In the genomic region with DNA sequence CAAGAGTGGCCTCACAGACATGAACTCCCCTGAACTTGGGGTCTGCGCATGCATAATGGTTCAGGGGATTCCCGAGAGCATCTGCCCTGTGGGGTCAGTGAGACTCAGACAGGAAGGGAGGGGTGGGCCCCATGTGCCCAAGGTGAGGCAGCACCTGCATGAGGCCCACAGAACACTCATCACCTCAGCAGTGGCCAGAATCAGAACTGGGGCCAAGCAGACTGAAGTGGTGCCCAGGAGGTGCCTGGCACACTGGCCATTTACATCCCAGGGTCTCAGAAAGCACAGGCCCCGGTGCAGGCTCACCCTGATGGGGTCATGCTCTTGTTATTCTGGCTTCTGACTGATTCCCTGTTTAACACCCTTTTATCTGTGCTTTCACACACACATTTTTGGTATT, we compare ENCODE assay signal across 8 cellular contexts.
DNase-seq lines count a peak whose midpoint lies in the region; ATAC-seq, FAIRE-seq and TF ChIP-seq lines count a peak whose summit lies in the region.
"Not testable (repeated sequence)": the region's sequence is repeated elsewhere in the genome, so short reads cannot be mapped to it uniquely, and the experiment has no call there.

No MANE protein-coding gene starts in this region.

- ATAC-seq in A549 (peak; percentile 31 to 36; a peak in 3 of 6 replicates), right cardiac atrium (peak in 1 of 2 donors; percentile 20)
- ATAC-seq in natural killer cell treated with Interleukin-12 subunit alpha and Interleukin-12 subunit beta and Interleukin-15 and Interleukin-18, amount 100 ng/mL, for 72 hours: not testable (repeated sequence)

- intact Hi-C loops in breast epithelium (cut with DNase I; ENCODE audit: low total_unique reads); right cardiac atrium (cut with DNase I); spleen (cut with DNase I; ENCODE audit: low total_unique reads): not testable (repeated sequence)

- 75% methylated on average over 3 of the region's 3 CpGs for WGBS in A549 (ENCODE audit: missing lambda C conversion rate)
- WGBS in right cardiac atrium: 79% methylated on average over 3 of the region's 3 CpGs
- 76 to 86% (median 83%) methylated on average over 3 of the region's 3 CpGs for WGBS in spleen, 5 donors

- not testable (repeated sequence) for H3K36me3 ChIP-seq in SK-N-MC (ENCODE audit: insufficient read depth, low read length); breast epithelium; spleen

- not testable (repeated sequence) for H3K9ac ChIP-seq in SK-N-MC (ENCODE audit: insufficient read length)

- not testable (repeated sequence) for DNase-seq in A549 (ENCODE audit: low read depth in 1 of 2, low spot score in 1 of 2); GM12891 (ENCODE audit: insufficient read length, low spot score); HEK293T (ENCODE audit: extremely low spot score); SK-N-MC (ENCODE audit: low read depth, low spot score); breast epithelium (ENCODE audit: low spot score in 2 of 2); right cardiac atrium; natural killer cell treated with Interleukin-12 subunit alpha and Interleukin-12 subunit beta and Interleukin-15 and Interleukin-18, amount 100 ng/mL, for 72 hours (ENCODE audit: low spot score); spleen

- CTCF ChIA-PET in A549 (lab: Yijun Ruan, JAX): interaction anchor here (0.6 to 2.0 kb wide), 3 partner anchors 9 to 95 kb away, joined by 3 to 6 read pairs (median 5); no protein-coding TSS in a partner anchor
- CTCF ChIA-PET in HEK293T (lab: Yijun Ruan, JAX): not testable (repeated sequence)

- TF ChIP-seq CTCF in A549 (IDR thresholded peaks at IDR 0.05); breast epithelium (IDR thresholded peaks at IDR 0.05); spleen (IDR thresholded peaks at IDR 0.05 in 8 of 11, conservative IDR thresholded peaks at IDR 0.05 in 3 of 11): not testable (repeated sequence)

- H3K27ac Mint-ChIP-seq in natural killer cell treated with Interleukin-12 subunit alpha and Interleukin-12 subunit beta and Interleukin-15 and Interleukin-18, amount 100 ng/mL, for 72 hours: peak overlapping the region; percentile 19 to 68

- FAIRE-seq in A549 (lab: Jason Lieb, UNC): not testable (repeated sequence)
- peak; percentile 28 for FAIRE-seq in GM12891 (lab: Jason Lieb, UNC)

- peaks cover 30 to 40% of the 10 kb centered on the region in 2 donors for H3K4me1 Mint-ChIP-seq in natural killer cell treated with Interleukin-12 subunit alpha and Interleukin-12 subunit beta and Interleukin-15 and Interleukin-18, amount 100 ng/mL, for 72 hours (ENCODE audit: low read depth in 2 of 2)

- not testable (repeated sequence) for H3K9me3 ChIP-seq in A549; SK-N-MC (ENCODE audit: low read depth, low read length); breast epithelium; right cardiac atrium (ENCODE audit: control insufficient read depth, low read length); spleen

- H3K4me3 ChIP-seq in A549; SK-N-MC; breast epithelium; right cardiac atrium (ENCODE audit: low read length): not testable (repeated sequence)
- H3K4me3 ChIP-seq in spleen: peak overlapping the region in 1 of 8 donors; percentile 44

- H3K9me3 Mint-ChIP-seq in natural killer cell treated with Interleukin-12 subunit alpha and Interleukin-12 subunit beta and Interleukin-15 and Interleukin-18, amount 100 ng/mL, for 72 hours: not testable (repeated sequence)

- TF ChIP-seq EP300 in A549 (IDR thresholded peaks at IDR 0.05): not testable (repeated sequence)

- H3K27ac ChIP-seq in A549 (peak overlapping the region; percentile 72 to 76), SK-N-MC (peak overlapping the region; percentile 96), breast epithelium (peak overlapping the region; percentile 52 to 64), right cardiac atrium (ENCODE audit: low read length) (peak overlapping the region; percentile 51), spleen (peak overlapping the region; percentile 24 to 93 (median 87))

- POLR2A ChIA-PET in A549 (lab: Yijun Ruan, JAX): not testable (repeated sequence)
- POLR2A ChIA-PET in HEK293T (lab: Yijun Ruan, JAX): interaction anchor here (0.9 to 2.1 kb wide), 4 partner anchors 16 to 77 kb away, joined by 3 to 9 read pairs (median 5); a partner anchor contains a TSS

- not testable (repeated sequence) for H3K36me3 Mint-ChIP-seq in natural killer cell treated with Interleukin-12 subunit alpha and Interleukin-12 subunit beta and Interleukin-15 and Interleukin-18, amount 100 ng/mL, for 72 hours

- peak overlapping the region; percentile 48; the same call in 2 of the 3 replicates for H3K4me2 ChIP-seq in A549

- TF ChIP-seq RAD21 in A549 (conservative IDR thresholded peaks at IDR 0.05 in 1 of 2, IDR thresholded peaks at IDR 0.05 in 1 of 2): not testable (repeated sequence)

- peaks cover 42% of the 10 kb centered on the region for H3K4me1 ChIP-seq in A549
- H3K4me1 ChIP-seq in breast epithelium; right cardiac atrium (ENCODE audit: control insufficient read depth, insufficient read depth, low read length): not testable (repeated sequence)
- peaks cover 3 to 60% (median 35%) of the 10 kb centered on the region in 6 donors for H3K4me1 ChIP-seq in spleen

- H3K27me3 ChIP-seq in breast epithelium; right cardiac atrium (ENCODE audit: control insufficient read depth, insufficient read depth); spleen (replicated peaks in 1 of 7): not testable (repeated sequence)

- not testable (repeated sequence) for H3K4me3 Mint-ChIP-seq in natural killer cell treated with Interleukin-12 subunit alpha and Interleukin-12 subunit beta and Interleukin-15 and Interleukin-18, amount 100 ng/mL, for 72 hours

- not testable (repeated sequence) for TF ChIP-seq POLR2A in A549 (IDR thresholded peaks at IDR 0.05; ENCODE audit: low read length); GM12891 (IDR thresholded peaks at IDR 0.05; ENCODE audit: low read depth, low read length); breast epithelium (IDR thresholded peaks at IDR 0.05); spleen (IDR thresholded peaks at IDR 0.05)

- not testable (repeated sequence) for H3K27me3 Mint-ChIP-seq in natural killer cell treated with Interleukin-12 subunit alpha and Interleukin-12 subunit beta and Interleukin-15 and Interleukin-18, amount 100 ng/mL, for 72 hours

TF ChIP-seq in GM12891, 5 proteins besides CTCF, POLR2A, EP300 and RAD21:
- 0 out of 2 replicates have a peak, but pooled peaks have one; percentile 47 for TF ChIP-seq POU2F2 (IDR thresholded peaks at IDR 0.05; ENCODE audit: low read depth, low read length)

TF ChIP-seq in HEK293T, 16 proteins besides CTCF, POLR2A, EP300 and RAD21:
- TF ChIP-seq, protein P1, sequence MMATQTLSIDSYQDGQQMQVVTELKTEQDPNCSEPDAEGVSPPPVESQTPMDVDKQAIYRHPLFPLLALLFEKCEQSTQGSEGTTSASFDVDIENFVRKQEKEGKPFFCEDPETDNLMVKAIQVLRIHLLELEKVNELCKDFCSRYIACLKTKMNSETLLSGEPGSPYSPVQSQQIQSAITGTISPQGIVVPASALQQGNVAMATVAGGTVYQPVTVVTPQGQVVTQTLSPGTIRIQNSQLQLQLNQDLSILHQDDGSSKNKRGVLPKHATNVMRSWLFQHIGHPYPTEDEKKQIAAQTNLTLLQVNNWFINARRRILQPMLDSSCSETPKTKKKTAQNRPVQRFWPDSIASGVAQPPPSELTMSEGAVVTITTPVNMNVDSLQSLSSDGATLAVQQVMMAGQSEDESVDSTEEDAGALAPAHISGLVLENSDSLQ (IDR thresholded peaks at IDR 0.05): 0 out of 2 replicates have a peak, but pooled peaks have one; percentile 6
